Comparison of ENCODE assay signal across 1 cellular context in genomic region chr19:2721570-2722540, GRCh38.
TF ChIP-seq lines count a peak whose summit lies in the region.

No MANE protein-coding gene starts in this region.

TF ChIP-seq in H1, 55 proteins besides CTCF, POLR2A, EP300 and RAD21:
- TF ChIP-seq CREB1 (IDR thresholded peaks at IDR 0.05): no peak
- TF ChIP-seq KDM4A (IDR thresholded peaks at IDR 0.05; ENCODE audit: low read depth, low read length, severe bottlenecking): peak; percentile 38
- TF ChIP-seq KDM1A (IDR thresholded peaks at IDR 0.05; ENCODE audit: borderline replicate concordance, low read length): 0 out of 2 replicates have a peak, but pooled peaks have one; percentile 22
- TF ChIP-seq SIN3A (conservative IDR thresholded peaks at IDR 0.05 in 1 of 2, IDR thresholded peaks at IDR 0.05 in 1 of 2; ENCODE audit: low read depth in 1 of 2, low read length in 2 of 2): 0 out of 4 replicates have a peak, but pooled peaks of 1 of the 2 experiments have one; percentile 12
- TF ChIP-seq CEBPB (IDR thresholded peaks at IDR 0.05; ENCODE audit: low read depth, low read length): no peak
- no peak for TF ChIP-seq MAX (IDR thresholded peaks at IDR 0.05)
- TF ChIP-seq SRF (IDR thresholded peaks at IDR 0.05; ENCODE audit: low read depth, low read length): no peak
- no peak for TF ChIP-seq CHD7 (IDR thresholded peaks at IDR 0.05; ENCODE audit: insufficient replicate concordance, low read length)
TF ChIP-seq in H1: peak in this region for 3.
